In the genomic region with DNA sequence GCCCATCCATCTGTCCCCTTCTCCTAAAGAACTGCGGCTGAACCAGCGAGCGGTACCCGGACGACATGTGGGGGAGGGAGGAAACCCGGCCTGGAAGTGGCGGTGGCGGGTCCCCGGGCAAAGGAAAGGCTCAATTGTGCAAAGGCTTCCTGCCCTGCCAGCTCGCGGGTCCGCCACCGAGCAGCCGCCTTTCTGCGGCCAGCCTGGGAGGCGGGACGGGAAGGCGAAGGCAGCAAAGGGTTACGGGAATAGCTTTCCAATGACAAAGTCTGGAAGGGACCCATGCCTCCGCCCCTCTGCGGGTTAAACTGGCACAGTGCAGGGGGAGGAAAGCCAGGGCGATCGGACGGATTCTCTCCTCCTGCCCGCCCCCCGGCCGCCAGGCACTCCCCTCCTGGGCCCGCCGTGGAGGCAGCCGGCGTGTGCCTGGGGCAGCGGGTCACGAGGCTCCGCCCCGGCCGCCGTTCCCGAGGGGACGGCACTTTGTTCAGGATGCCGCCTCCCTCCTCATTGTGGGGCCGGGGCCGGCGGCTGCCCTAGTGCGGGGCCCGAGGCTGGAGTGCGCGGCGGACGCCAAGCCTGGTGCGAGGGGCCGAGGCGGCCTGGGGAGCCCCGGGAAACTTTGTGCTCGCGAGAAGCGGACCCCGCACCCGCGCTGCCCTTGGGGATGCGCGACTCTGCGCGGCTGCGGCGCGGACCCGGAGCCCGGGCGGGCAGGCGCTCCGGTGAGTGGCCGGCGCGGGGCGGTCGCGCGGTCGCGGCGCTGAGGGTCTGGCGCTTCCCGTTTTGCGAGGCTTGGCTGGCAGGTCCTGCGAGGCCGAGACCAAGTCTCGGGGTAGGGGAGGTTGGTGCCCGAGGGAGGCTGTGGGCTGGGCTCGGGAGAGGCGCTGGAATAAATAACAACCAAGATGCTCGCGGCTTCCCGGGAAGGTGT, we compare ENCODE assay signal across 8 cellular contexts. TPM values are rescaled to one million over a fixed set of nuclear protein-coding genes. Genes with fewer than 3 reads are reported as not detected.
DNase-seq lines count a peak whose midpoint lies in the region; ATAC-seq and TF ChIP-seq lines count a peak whose summit lies in the region.

A gene with protein sequence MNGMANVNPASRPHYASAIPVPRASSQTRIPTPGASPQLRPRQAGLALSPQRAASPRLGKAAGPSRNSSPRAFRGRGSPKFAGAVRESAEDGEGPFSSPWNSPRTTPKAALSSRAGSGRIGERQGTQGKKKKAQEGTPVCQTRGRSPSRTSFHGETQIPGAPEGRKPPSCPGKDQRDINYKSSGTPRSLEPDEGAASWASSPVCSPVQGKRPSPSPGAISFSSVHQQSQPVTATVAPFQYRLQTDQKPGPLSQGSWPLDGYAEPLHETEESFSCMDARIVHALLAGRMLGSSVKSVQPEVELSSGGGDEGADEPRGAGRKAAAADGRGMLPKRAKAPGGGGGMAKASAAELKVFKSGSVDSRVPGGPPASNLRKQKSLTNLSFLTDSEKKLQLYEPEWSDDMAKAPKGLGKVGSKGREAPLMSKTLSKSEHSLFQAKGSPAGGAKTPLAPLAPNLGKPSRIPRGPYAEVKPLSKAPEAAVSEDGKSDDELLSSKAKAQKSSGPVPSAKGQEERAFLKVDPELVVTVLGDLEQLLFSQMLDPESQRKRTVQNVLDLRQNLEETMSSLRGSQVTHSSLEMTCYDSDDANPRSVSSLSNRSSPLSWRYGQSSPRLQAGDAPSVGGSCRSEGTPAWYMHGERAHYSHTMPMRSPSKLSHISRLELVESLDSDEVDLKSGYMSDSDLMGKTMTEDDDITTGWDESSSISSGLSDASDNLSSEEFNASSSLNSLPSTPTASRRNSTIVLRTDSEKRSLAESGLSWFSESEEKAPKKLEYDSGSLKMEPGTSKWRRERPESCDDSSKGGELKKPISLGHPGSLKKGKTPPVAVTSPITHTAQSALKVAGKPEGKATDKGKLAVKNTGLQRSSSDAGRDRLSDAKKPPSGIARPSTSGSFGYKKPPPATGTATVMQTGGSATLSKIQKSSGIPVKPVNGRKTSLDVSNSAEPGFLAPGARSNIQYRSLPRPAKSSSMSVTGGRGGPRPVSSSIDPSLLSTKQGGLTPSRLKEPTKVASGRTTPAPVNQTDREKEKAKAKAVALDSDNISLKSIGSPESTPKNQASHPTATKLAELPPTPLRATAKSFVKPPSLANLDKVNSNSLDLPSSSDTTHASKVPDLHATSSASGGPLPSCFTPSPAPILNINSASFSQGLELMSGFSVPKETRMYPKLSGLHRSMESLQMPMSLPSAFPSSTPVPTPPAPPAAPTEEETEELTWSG (N-terminal part only) (plus strand): TSS at position 510 of the 934 bp plus-strand sequence. CDS start 83,758 bp downstream, outside the sequence.

- in situ Hi-C loops in mammary epithelial cell (cut with MboI; ENCODE audit: low sequenced_read_pairs in 2 of 2), result no loop called here

- no peaks in the 10 kb centered on the region for H4K20me1 ChIP-seq in mammary epithelial cell (ENCODE audit: insufficient read depth, low read length)

- no peak within 1 kb of the TSS for H3K9ac ChIP-seq in mammary epithelial cell (ENCODE audit: insufficient read depth, low read length)

- 2% methylated on average over 15 of the region's 93 CpGs for WGBS in mammary epithelial cell (ENCODE audit: low coverage, missing lambda C conversion rate)

- peak; percentile 80 for DNase-seq in 8988T
- DNase-seq in EL, result peak; percentile 97
- DNase-seq in NCI-H748 (lab: John Stamatoyannopoulos, UW; ENCODE audit: unreplicated experiment), result peak; percentile 67
- DNase-seq in mammary epithelial cell, result no peak
- no peak for DNase-seq in retinal pigment epithelial cell (ENCODE audit: low read depth)

- peak within 1 kb of the TSS; percentile 91 for H2AFZ ChIP-seq in mammary epithelial cell (ENCODE audit: low read depth, low read length)

- no peak within 1 kb of the TSS for H3K27ac ChIP-seq in mammary epithelial cell (ENCODE audit: insufficient read depth, low read depth, low read length)

- CTCF ChIA-PET in mammary epithelial cell (lab: Charles Lee; ENCODE audit: low non-redundant PET), result no interaction called here

- H3K4me3 ChIP-seq in mammary epithelial cell (replicated peaks in 1 of 3; ENCODE audit: insufficient read depth in 1 of 3, low read depth in 2 of 3, low read length in 3 of 3) (peak within 1 kb of the TSS; percentile 46 to 54 (median 49)), iPS-18c (ENCODE audit: insufficient read depth, low read depth, low read length) (peak within 1 kb of the TSS; percentile 65), retinal pigment epithelial cell (ENCODE audit: low read length) (peak within 1 kb of the TSS; percentile 78)

- peaks cover 39% of the 10 kb centered on the region for H3K4me1 ChIP-seq in mammary epithelial cell (ENCODE audit: insufficient read depth, low read length)

- no peak for TF ChIP-seq CTCF in mammary epithelial cell (conservative IDR thresholded peaks at IDR 0.05 in 1 of 2, IDR thresholded peaks at IDR 0.05 in 1 of 2; ENCODE audit: extremely low read depth in 1 of 2, insufficient read depth in 1 of 2, low read depth in 1 of 2, low read length in 2 of 2)
- TF ChIP-seq CTCF in retinal pigment epithelial cell (conservative IDR thresholded peaks at IDR 0.05; ENCODE audit: low read depth, low read length), result no peak

- H3K36me3 ChIP-seq in mammary epithelial cell (ENCODE audit: insufficient read depth, low read length), result no peaks in the 10 kb centered on the region

- no peaks in the 10 kb centered on the region for H3K79me2 ChIP-seq in mammary epithelial cell (ENCODE audit: insufficient read depth, low read length)

- dilution Hi-C loops in mammary epithelial cell (cut with HindIII; ENCODE audit: low sequenced_read_pairs), result no loop called here

- intact Hi-C loops in mammary epithelial cell (cut with micrococcal nuclease), result no loop called here

- peak within 1 kb of the TSS; percentile 98 for H3K4me2 ChIP-seq in mammary epithelial cell (ENCODE audit: insufficient read depth, low read depth, low read length)

- H3K27me3 ChIP-seq in mammary epithelial cell (ENCODE audit: insufficient read depth, low read length), result no peaks in the 10 kb centered on the region

- H3K9me3 ChIP-seq in mammary epithelial cell (replicated peaks; ENCODE audit: insufficient read depth, low read length), result no peaks in the 10 kb centered on the region
- no peaks in the 10 kb centered on the region for H3K9me3 ChIP-seq in iPS-18c (ENCODE audit: control insufficient read depth, insufficient read depth, low read length)

- no TSS peak for BruUV-seq in mammary epithelial cell (replicated peaks; lab: Mats Ljungman, UMichigan)

- no peak for ATAC-seq in HG03175 (IDR thresholded peaks at IDR 0.05; ENCODE audit: unreplicated experiment)
- ATAC-seq in HG02571 (IDR thresholded peaks at IDR 0.05; ENCODE audit: unreplicated experiment), result no peak

RNA-seq across cellular contexts. Expression of the gene that starts here (rescaled TPM):
- total RNA-seq in mammary epithelial cell, result 10 to 100 TPM; 24.3 to 94.2 TPM
- 48.9 TPM for polyA plus RNA-seq in mammary epithelial cell
- 177 TPM for polyA minus RNA-seq in mammary epithelial cell

Comparison
In these comparisons a context has a peak if more than half of its experiments do, and no peak if none do; other contexts are left out.
1. DNase-seq: peak in 8988T (single experiment), EL (single experiment) and NCI-H748 (single experiment); none in mammary epithelial cell (single experiment) and retinal pigment epithelial cell (single experiment).
2. Peak in every context shown above with its lines, with median percentiles within 50 percentile points of each other: H3K4me3 ChIP-seq.